20 cellular contexts compared by ENCODE assay signal in the genomic region with DNA sequence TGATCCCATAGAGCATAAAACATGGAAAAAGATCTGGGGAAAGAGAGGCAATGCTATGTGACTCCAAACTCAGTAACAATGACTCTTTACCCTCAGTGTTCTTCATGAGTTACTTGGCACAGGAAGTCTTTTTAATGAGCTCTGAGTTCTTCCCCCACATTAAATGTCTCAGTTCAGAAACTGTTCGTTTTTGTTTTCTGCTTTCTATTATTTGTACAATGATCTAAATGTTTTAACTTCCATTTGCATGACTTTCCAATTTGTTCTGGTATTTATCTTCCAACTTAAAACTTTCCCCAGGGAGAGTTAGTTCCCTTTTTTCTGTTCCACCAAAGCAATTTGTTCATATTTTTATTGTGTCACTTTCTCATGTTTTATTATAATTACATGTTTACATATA.
"Had no signal": no experiment of that assay in that cellular context is flagged by ENCODE, and none has a peak within 500 bp of the region (broad histone marks: within the 10 kb centered on the region; RNA-seq: fewer than 3 reads in every experiment).

No MANE protein-coding gene starts in this region.

- H3K4me3 ChIP-seq: coronary artery, dorsolateral prefrontal cortex, esophagus muscularis mucosa, gastrocnemius medialis, heart right ventricle, left lung, lower lobe of right lung, mucosa of descending colon had no signal

- H3K27me3 ChIP-seq: dorsolateral prefrontal cortex, esophagus muscularis mucosa, foreskin keratinocyte, gastrocnemius medialis, heart right ventricle, left lung had no signal

- DNase-seq: dermis blood vessel endothelial cell; dorsolateral prefrontal cortex; effector CD4-positive, alpha-beta T cell; effector memory CD4-positive, alpha-beta T cell; foreskin keratinocyte; gastrocnemius medialis; glutamatergic neuron; head of caudate nucleus; heart right ventricle; hippocampal formation; left cardiac atrium; left lung; left ventricle myocardium superior; lower lobe of right lung; mesenchymal stem cell; mucosa of descending colon; naive B cell; naive thymus-derived CD8-positive, alpha-beta T cell had no signal

- H3K4me1 ChIP-seq: esophagus muscularis mucosa, foreskin keratinocyte, gastrocnemius medialis, left lung, lower lobe of right lung had no signal

- H3K9me3 ChIP-seq: esophagus muscularis mucosa, gastrocnemius medialis, heart right ventricle, left lung, lower lobe of right lung, mucosa of descending colon had no signal

- H3K36me3 ChIP-seq: esophagus muscularis mucosa, gastrocnemius medialis, heart right ventricle, left lung, lower lobe of right lung had no signal

- H3K27ac ChIP-seq: coronary artery, dorsolateral prefrontal cortex, esophagus muscularis mucosa, foreskin keratinocyte, gastrocnemius medialis, heart right ventricle, left lung, lower lobe of right lung had no signal

- ATAC-seq: foreskin keratinocyte; gastrocnemius medialis; heart right ventricle; left cardiac atrium; left lung; left ventricle myocardium superior; lower lobe of right lung; mucosa of descending colon; naive thymus-derived CD8-positive, alpha-beta T cell had no signal
